In genomic region chr6:52595796-52596130, GRCh38 we compare ENCODE assay signal across 1 cellular context.
TF ChIP-seq lines count a peak whose summit lies in the region.

No MANE protein-coding gene starts in this region.

TF ChIP-seq in HepG2, 621 proteins besides CTCF, POLR2A, EP300 and RAD21 (continued from another document):
- TF ChIP-seq ARID4A (CRISPR knock-in tag; IDR thresholded peaks at IDR 0.05; ENCODE audit: borderline replicate concordance) (peak; percentile 2; the same call in 1 of the 2 replicates), RARA (CRISPR knock-in tag; IDR thresholded peaks at IDR 0.05) (peak; percentile 46; the same call in 1 of the 2 replicates), NAIF1 (CRISPR knock-in tag; IDR thresholded peaks at IDR 0.05; ENCODE audit: borderline replicate concordance) (no peak), RXRB (CRISPR knock-in tag; IDR thresholded peaks at IDR 0.05; ENCODE audit: borderline replicate concordance) (0 out of 2 replicates have a peak, but pooled peaks have one; percentile 4), SMARCC2 (IDR thresholded peaks at IDR 0.05) (no peak), ZNF460 (CRISPR knock-in tag; IDR thresholded peaks at IDR 0.05; ENCODE audit: borderline replicate concordance) (no peak), ZNF431 (CRISPR knock-in tag; IDR thresholded peaks at IDR 0.05; ENCODE audit: borderline replicate concordance, low read depth) (no peak), RCOR2 (CRISPR knock-in tag; IDR thresholded peaks at IDR 0.05) (peak; percentile 7; the same call in 1 of the 2 replicates), ZNF598 (CRISPR knock-in tag; IDR thresholded peaks at IDR 0.05; ENCODE audit: borderline replicate concordance) (no peak)
